In the genomic region with DNA sequence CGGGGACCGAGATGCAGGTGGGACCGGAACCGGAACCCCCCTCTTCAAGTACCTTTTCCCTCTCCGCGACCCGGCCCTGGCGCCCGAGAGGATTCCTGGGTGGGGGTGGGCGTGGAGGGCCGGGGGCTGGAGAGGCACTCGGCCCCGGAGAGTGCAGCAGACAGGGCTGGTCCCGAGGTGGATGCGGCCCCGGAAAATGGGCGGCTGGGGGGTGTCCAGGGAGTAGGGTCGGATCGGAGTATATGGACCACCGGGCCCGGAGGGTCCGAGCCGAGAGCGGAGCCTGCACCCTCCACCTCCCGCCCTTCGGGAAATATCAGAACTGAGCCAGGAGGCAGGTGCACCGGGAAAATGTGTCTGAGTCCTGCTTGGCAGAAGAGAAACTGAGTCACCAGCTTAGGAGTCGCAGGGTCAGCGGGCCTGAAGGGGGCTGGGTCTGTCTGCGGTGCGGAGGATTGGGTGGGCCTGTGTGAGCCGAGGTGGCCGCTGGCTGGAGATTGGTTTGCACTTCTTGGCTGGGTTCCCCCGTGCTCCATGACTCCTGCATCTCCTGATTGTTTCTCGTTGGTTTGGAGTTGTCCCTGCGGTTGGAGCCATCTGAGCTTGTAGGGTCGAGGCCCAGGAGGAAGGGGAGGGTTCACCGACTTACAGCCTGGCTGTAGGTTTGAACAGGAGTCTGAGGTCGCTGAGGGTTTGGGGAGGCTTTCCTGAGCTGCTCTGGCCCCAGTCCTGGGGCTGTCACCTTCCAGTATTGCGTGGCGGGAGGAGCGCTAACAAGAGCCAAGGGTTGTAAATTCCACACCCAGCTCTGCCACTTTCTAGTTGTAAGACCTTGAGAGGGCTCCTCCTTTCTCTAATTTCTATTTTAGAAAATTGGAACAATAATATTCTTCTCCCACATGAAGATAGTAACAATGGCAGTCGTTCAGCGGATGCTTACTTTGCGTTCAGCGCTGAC, we compare ENCODE assay signal across 8 cellular contexts. TPM values are rescaled to one million over a fixed set of nuclear protein-coding genes. Genes with fewer than 3 reads are reported as not detected.
DNase-seq lines count a peak whose midpoint lies in the region; ATAC-seq, FAIRE-seq and TF ChIP-seq lines count a peak whose summit lies in the region.

No MANE protein-coding gene starts in this region.

- peaks cover 15% of the 10 kb centered on the region for H3K36me3 ChIP-seq in A673 (ENCODE audit: insufficient read depth, low read length, poor library complexity, severe bottlenecking)
- peaks cover 0 to 14% (median 12%) of the 10 kb centered on the region in 3 donors for H3K36me3 ChIP-seq in pancreas

- H3K9me3 ChIP-seq in A673 (ENCODE audit: low read depth, low read length, poor library complexity, severe bottlenecking) (no peaks in the 10 kb centered on the region), pancreas (no peaks in the 10 kb centered on the region)

- H3K27ac Mint-ChIP-seq in activated B cell treated with CpG ODN at 0.5 μM for 24 hours, result peak overlapping the region; percentile 98

- H3K27me3 Mint-ChIP-seq in activated B cell treated with CpG ODN at 0.5 μM for 24 hours, result no peaks in the 10 kb centered on the region

- POLR2A ChIA-PET in A673 (lab: Charles Lee; ENCODE audit: low non-redundant PET), result interaction anchor here (0.5 to 0.6 kb wide), 3 partner anchors 17 to 282 kb away, joined by 3 to 7 read pairs (median 3); no protein-coding TSS in a partner anchor
- POLR2A ChIA-PET in activated B cell treated with CpG ODN at 0.5 μM for 24 hours (lab: Charles Lee), result interaction anchor here (0.7 to 6.7 kb wide), 17 partner anchors 9 to 110 kb away, joined by 3 to 113 read pairs (median 10); partner anchors contain the start of genes ATP2A1, ATXN2L, CD19 and NFATC2IP

- H3K36me3 Mint-ChIP-seq in activated B cell treated with CpG ODN at 0.5 μM for 24 hours (ENCODE audit: low read depth), result peaks cover 36% of the 10 kb centered on the region

- TF ChIP-seq CTCF in A673 (conservative IDR thresholded peaks at IDR 0.05; ENCODE audit: low read depth, low read length) (no peak), activated B cell treated with CpG ODN at 0.5 μM for 24 hours (IDR thresholded peaks at IDR 0.05) (no peak), foreskin fibroblast (IDR thresholded peaks at IDR 0.05; ENCODE audit: low read depth, low read length) (no peak), pancreas (IDR thresholded peaks at IDR 0.05) (no peak)

- ATAC-seq in GM19324 (IDR thresholded peaks at IDR 0.05; ENCODE audit: low FRiP score, unreplicated experiment) (peak; percentile 7), activated B cell treated with CpG ODN at 0.5 μM for 24 hours (ENCODE audit: low read depth) (no peak), pancreas (peak; percentile 3 to 10 (median 5)), GM21515 (IDR thresholded peaks at IDR 0.05; ENCODE audit: unreplicated experiment) (no peak)

- H3K4me1 Mint-ChIP-seq in activated B cell treated with CpG ODN at 0.5 μM for 24 hours, result peaks cover 24% of the 10 kb centered on the region

- no peaks in the 10 kb centered on the region for H3K9me3 Mint-ChIP-seq in activated B cell treated with CpG ODN at 0.5 μM for 24 hours

- DNase-seq in A673 (ENCODE audit: low spot score), result no peak
- no peak for DNase-seq in activated B cell treated with CpG ODN at 0.5 μM for 24 hours
- peak; percentile 33 to 69 for DNase-seq in foreskin fibroblast
- DNase-seq in pancreas, result peak in 1 of 6 donors; percentile 43
- no peak for DNase-seq in DMS153 (lab: John Stamatoyannopoulos, UW)
- DNase-seq in SIG-M5 (lab: John Stamatoyannopoulos, UW), result no peak

- H3K4me1 ChIP-seq in A673 (ENCODE audit: insufficient read depth, low read length, poor library complexity, severe bottlenecking) (peaks cover 14% of the 10 kb centered on the region), pancreas (peaks cover 0 to 10% (median 5%) of the 10 kb centered on the region in 3 donors)

- H3K4me3 Mint-ChIP-seq in activated B cell treated with CpG ODN at 0.5 μM for 24 hours, result peak overlapping the region; percentile 98

- H3K27me3 ChIP-seq in A673 (replicated peaks; ENCODE audit: insufficient read depth, low read depth, low read length, poor library complexity) (no peaks in the 10 kb centered on the region), pancreas (no peaks in the 10 kb centered on the region)

- FAIRE-seq in pancreas (lab: Jason Lieb, UNC), result no peak

- peak overlapping the region; percentile 93 for H3K27ac ChIP-seq in A673 (ENCODE audit: low read depth, low read length, poor library complexity, severe bottlenecking)
- H3K27ac ChIP-seq in pancreas, result peak overlapping the region; percentile 51 to 90 (median 72)

- CTCF ChIA-PET in A673 (lab: Charles Lee) (no interaction called here), activated B cell treated with CpG ODN at 0.5 μM for 24 hours (lab: Charles Lee) (interaction anchor here (1.1 to 4.1 kb wide), 4 partner anchors 11 to 81 kb away, joined by 4 to 25 read pairs (median 6); partner anchors contain the start of gene TUFM)

- intact Hi-C loops in A673 (cut with micrococcal nuclease; ENCODE audit: unreplicated experiment) (loop anchor here (1.0 kb wide), 1 partner anchor 18 kb away; the partner anchor contains the start of gene TUFM), activated B cell treated with CpG ODN at 0.5 μM for 24 hours (cut with micrococcal nuclease) (loop anchor here (1.0 to 5.0 kb wide), 7 partner anchors 15 to 372 kb away; partner anchors contain the start of genes APOBR, ATP2A1, CLN3 and NFATC2IP), pancreas (cut with DNase I) (loop anchor here in 1 of 3 donors (10.0 kb wide), 1 partner anchor 51 kb away; no protein-coding TSS in a partner anchor)

- H3K4me3 ChIP-seq in A673 (ENCODE audit: low read depth, low read length, poor library complexity, severe bottlenecking) (peak overlapping the region; percentile 87), foreskin fibroblast (ENCODE audit: low read depth in 1 of 2, low read length in 2 of 2) (peak overlapping the region; percentile 71 to 94), pancreas (peak overlapping the region; percentile 49 to 68 (median 62))

- WGBS in pancreas, 2 donors, result 5 to 6% methylated on average over 40 to 46 of the region's 46 CpGs

- no TSS peak for BruUV-seq in A673 (replicated peaks; lab: Mats Ljungman, UMichigan)

RNA-seq across cellular contexts. Expression of gene SH2B1, which starts 0.6 kb away (rescaled TPM):
- 55.9 and 57.8 TPM in 2 replicates for total RNA-seq in A673 (2021)
- total RNA-seq in activated B cell treated with CpG ODN at 0.5 μM for 24 hours, result 65.5 and 77.1 TPM in 2 replicates
- total RNA-seq in pancreas, result 10 to 100 TPM; 21.6 to 39.5 (median 24.5) TPM
- 10 to 100 TPM; 66.2 to 81.6 TPM for polyA plus RNA-seq in pancreas

RNA-seq across cellular contexts. Expression of gene ATP2A1, which starts 14.1 kb away (rescaled TPM):
- total RNA-seq in A673 (2021) (3.0 and 3.5 TPM in 2 replicates), activated B cell treated with CpG ODN at 0.5 μM for 24 hours (0.71 and 1.0 TPM in 2 replicates), pancreas (under 1 TPM in 4 of 6 donors, not detected in 2; 0.20 to 0.42 (median 0.27) TPM)
- polyA plus RNA-seq in pancreas, result under 1 TPM; 0.49 to 0.84 TPM

RNA-seq across cellular contexts. Expression of gene TUFM, which starts 18.1 kb away (rescaled TPM):
- total RNA-seq in A673 (2021) (228 and 244 TPM in 2 replicates), activated B cell treated with CpG ODN at 0.5 μM for 24 hours (189 and 206 TPM in 2 replicates), pancreas (100 to 1,000 TPM in 1 of 6 donors, 10 to 100 TPM in 5; 71.9 to 100 (median 88.8) TPM)
- polyA plus RNA-seq in pancreas, result 100 to 1,000 TPM; 145 to 181 TPM

RNA-seq across cellular contexts. Expression of gene ATXN2L, which starts 41.4 kb away (rescaled TPM):
- total RNA-seq in A673 (2021) (330 and 335 TPM in 2 replicates), activated B cell treated with CpG ODN at 0.5 μM for 24 hours (285 and 335 TPM in 2 replicates), pancreas (10 to 100 TPM; 40.3 to 82.1 (median 54.6) TPM)
- 100 to 1,000 TPM in 1 of 2 donors, 10 to 100 TPM in 1; 65.3 to 116 TPM for polyA plus RNA-seq in pancreas

Comparison
In these comparisons a context has a peak if more than half of its experiments do, and no peak if none do; other contexts are left out.
1. DNase-seq: peak in foreskin fibroblast (2 of 2); none in A673 (single experiment), activated B cell treated with CpG ODN at 0.5 μM for 24 hours (single experiment), DMS153 (single experiment) and SIG-M5 (single experiment).
2. ATAC-seq: peak in GM19324 (single experiment) and pancreas (4 of 4); none in activated B cell treated with CpG ODN at 0.5 μM for 24 hours (single experiment) and GM21515 (single experiment).
3. Peak in every context shown above with its lines, with median percentiles within 50 percentile points of each other: H3K4me3 ChIP-seq.